In genomic region chr9:99296375-99296951, GRCh38 we compare ENCODE assay signal across 1 cellular context.
TF ChIP-seq lines count a peak whose summit lies in the region.

No MANE protein-coding gene starts in this region.

TF ChIP-seq in GM12878, 131 proteins besides CTCF, POLR2A, EP300 and RAD21 (continued from another document and continues in another):
- TF ChIP-seq, protein P1, sequence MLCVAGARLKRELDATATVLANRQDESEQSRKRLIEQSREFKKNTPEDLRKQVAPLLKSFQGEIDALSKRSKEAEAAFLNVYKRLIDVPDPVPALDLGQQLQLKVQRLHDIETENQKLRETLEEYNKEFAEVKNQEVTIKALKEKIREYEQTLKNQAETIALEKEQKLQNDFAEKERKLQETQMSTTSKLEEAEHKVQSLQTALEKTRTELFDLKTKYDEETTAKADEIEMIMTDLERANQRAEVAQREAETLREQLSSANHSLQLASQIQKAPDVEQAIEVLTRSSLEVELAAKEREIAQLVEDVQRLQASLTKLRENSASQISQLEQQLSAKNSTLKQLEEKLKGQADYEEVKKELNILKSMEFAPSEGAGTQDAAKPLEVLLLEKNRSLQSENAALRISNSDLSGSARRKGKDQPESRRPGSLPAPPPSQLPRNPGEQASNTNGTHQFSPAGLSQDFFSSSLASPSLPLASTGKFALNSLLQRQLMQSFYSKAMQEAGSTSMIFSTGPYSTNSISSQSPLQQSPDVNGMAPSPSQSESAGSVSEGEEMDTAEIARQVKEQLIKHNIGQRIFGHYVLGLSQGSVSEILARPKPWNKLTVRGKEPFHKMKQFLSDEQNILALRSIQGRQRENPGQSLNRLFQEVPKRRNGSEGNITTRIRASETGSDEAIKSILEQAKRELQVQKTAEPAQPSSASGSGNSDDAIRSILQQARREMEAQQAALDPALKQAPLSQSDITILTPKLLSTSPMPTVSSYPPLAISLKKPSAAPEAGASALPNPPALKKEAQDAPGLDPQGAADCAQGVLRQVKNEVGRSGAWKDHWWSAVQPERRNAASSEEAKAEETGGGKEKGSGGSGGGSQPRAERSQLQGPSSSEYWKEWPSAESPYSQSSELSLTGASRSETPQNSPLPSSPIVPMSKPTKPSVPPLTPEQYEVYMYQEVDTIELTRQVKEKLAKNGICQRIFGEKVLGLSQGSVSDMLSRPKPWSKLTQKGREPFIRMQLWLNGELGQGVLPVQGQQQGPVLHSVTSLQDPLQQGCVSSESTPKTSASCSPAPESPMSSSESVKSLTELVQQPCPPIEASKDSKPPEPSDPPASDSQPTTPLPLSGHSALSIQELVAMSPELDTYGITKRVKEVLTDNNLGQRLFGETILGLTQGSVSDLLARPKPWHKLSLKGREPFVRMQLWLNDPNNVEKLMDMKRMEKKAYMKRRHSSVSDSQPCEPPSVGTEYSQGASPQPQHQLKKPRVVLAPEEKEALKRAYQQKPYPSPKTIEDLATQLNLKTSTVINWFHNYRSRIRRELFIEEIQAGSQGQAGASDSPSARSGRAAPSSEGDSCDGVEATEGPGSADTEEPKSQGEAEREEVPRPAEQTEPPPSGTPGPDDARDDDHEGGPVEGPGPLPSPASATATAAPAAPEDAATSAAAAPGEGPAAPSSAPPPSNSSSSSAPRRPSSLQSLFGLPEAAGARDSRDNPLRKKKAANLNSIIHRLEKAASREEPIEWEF (IDR thresholded peaks at IDR 0.05; ENCODE audit: insufficient replicate concordance, low read depth, low read length): no peak
- TF ChIP-seq NFYA (IDR thresholded peaks at IDR 0.05; ENCODE audit: borderline replicate concordance, low read depth, low read length) (no peak), HDAC6 (IDR thresholded peaks at IDR 0.05; ENCODE audit: unreplicated experiment) (no peak), SKIL (IDR thresholded peaks at IDR 0.05; ENCODE audit: low read depth, poor library complexity, severe bottlenecking) (no peak), MTA2 (IDR thresholded peaks at IDR 0.05; ENCODE audit: low read depth) (0 out of 2 replicates have a peak, but pooled peaks have one; percentile 12), ATF7 (IDR thresholded peaks at IDR 0.05; ENCODE audit: low read depth) (no peak), CHD4 (IDR thresholded peaks at IDR 0.05) (no peak), RBBP5 (conservative IDR thresholded peaks at IDR 0.05) (no peak), ZBED1 (IDR thresholded peaks at IDR 0.05; ENCODE audit: borderline replicate concordance) (no peak), STAT1 (conservative IDR thresholded peaks at IDR 0.05) (no peak), SPI1 (IDR thresholded peaks at IDR 0.05; ENCODE audit: borderline replicate concordance, insufficient read depth, low read depth, low read length) (no peak), ZZZ3 (IDR thresholded peaks at IDR 0.05; ENCODE audit: control insufficient read depth, insufficient read length, low read depth) (no peak), ESRRA (IDR thresholded peaks at IDR 0.05; ENCODE audit: low read length) (no peak), PBX3 (IDR thresholded peaks at IDR 0.05; ENCODE audit: insufficient replicate concordance, low read depth, low read length) (no peak), DPF2 (IDR thresholded peaks at IDR 0.05) (no peak), EGR1 (IDR thresholded peaks at IDR 0.05; ENCODE audit: borderline replicate concordance in 1 of 2, low read depth in 2 of 2, low read length in 2 of 2) (peak in 1 of 2 experiments; percentile 64; a peak in 1 of 3 replicates), BHLHE40 (IDR thresholded peaks at IDR 0.05; ENCODE audit: borderline replicate concordance in 1 of 2, low read depth in 2 of 2, low read length in 1 of 2) (peak in 1 of 2 experiments; percentile 45; a peak in 1 of 4 replicates), NFXL1 (IDR thresholded peaks at IDR 0.05; ENCODE audit: borderline replicate concordance) (no peak), RAD51 (IDR thresholded peaks at IDR 0.05) (no peak), CEBPB (IDR thresholded peaks at IDR 0.05; ENCODE audit: borderline replicate concordance in 1 of 2, low read depth in 2 of 2, low read length in 2 of 2) (no peak), BMI1 (IDR thresholded peaks at IDR 0.05; ENCODE audit: borderline replicate concordance) (no peak), TCF12 (IDR thresholded peaks at IDR 0.05; ENCODE audit: low read depth, low read length) (0 out of 2 replicates have a peak, but pooled peaks have one; percentile 40), GABPA (IDR thresholded peaks at IDR 0.05; ENCODE audit: low read depth) (peak; percentile 52; the same call in 1 of the 2 replicates), ZSCAN29 (IDR thresholded peaks at IDR 0.05) (no peak), YBX1 (IDR thresholded peaks at IDR 0.05) (no peak), POLR2AphosphoS5 (IDR thresholded peaks at IDR 0.05; ENCODE audit: low read length) (no peak), SREBF2 (IDR thresholded peaks at IDR 0.05; ENCODE audit: low read length) (no peak), KAT2A (conservative IDR thresholded peaks at IDR 0.05; ENCODE audit: control insufficient read depth, low read depth, low read length) (no peak), FOS (IDR thresholded peaks at IDR 0.05; ENCODE audit: borderline replicate concordance, extremely low read depth, insufficient read length) (no peak), HCFC1 (IDR thresholded peaks at IDR 0.05; ENCODE audit: low read length) (no peak), RELA (IDR thresholded peaks at IDR 0.05; ENCODE audit: borderline replicate concordance, partially characterized antibody) (no peak), SRF (IDR thresholded peaks at IDR 0.05; ENCODE audit: low read depth in 2 of 2, low read length in 2 of 2) (no peak), KDM1A (IDR thresholded peaks at IDR 0.05; ENCODE audit: borderline replicate concordance) (no peak), IKZF2 (IDR thresholded peaks at IDR 0.05) (no peak)
- TF ChIP-seq, protein P2, sequence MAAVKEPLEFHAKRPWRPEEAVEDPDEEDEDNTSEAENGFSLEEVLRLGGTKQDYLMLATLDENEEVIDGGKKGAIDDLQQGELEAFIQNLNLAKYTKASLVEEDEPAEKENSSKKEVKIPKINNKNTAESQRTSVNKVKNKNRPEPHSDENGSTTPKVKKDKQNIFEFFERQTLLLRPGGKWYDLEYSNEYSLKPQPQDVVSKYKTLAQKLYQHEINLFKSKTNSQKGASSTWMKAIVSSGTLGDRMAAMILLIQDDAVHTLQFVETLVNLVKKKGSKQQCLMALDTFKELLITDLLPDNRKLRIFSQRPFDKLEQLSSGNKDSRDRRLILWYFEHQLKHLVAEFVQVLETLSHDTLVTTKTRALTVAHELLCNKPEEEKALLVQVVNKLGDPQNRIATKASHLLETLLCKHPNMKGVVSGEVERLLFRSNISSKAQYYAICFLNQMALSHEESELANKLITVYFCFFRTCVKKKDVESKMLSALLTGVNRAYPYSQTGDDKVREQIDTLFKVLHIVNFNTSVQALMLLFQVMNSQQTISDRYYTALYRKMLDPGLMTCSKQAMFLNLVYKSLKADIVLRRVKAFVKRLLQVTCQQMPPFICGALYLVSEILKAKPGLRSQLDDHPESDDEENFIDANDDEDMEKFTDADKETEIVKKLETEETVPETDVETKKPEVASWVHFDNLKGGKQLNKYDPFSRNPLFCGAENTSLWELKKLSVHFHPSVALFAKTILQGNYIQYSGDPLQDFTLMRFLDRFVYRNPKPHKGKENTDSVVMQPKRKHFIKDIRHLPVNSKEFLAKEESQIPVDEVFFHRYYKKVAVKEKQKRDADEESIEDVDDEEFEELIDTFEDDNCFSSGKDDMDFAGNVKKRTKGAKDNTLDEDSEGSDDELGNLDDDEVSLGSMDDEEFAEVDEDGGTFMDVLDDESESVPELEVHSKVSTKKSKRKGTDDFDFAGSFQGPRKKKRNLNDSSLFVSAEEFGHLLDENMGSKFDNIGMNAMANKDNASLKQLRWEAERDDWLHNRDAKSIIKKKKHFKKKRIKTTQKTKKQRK (IDR thresholded peaks at IDR 0.05; ENCODE audit: low read depth, low read length): no peak
- TF ChIP-seq, protein P3, sequence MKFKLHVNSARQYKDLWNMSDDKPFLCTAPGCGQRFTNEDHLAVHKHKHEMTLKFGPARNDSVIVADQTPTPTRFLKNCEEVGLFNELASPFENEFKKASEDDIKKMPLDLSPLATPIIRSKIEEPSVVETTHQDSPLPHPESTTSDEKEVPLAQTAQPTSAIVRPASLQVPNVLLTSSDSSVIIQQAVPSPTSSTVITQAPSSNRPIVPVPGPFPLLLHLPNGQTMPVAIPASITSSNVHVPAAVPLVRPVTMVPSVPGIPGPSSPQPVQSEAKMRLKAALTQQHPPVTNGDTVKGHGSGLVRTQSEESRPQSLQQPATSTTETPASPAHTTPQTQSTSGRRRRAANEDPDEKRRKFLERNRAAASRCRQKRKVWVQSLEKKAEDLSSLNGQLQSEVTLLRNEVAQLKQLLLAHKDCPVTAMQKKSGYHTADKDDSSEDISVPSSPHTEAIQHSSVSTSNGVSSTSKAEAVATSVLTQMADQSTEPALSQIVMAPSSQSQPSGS (IDR thresholded peaks at IDR 0.05; ENCODE audit: low read length): no peak
- TF ChIP-seq, protein P4, sequence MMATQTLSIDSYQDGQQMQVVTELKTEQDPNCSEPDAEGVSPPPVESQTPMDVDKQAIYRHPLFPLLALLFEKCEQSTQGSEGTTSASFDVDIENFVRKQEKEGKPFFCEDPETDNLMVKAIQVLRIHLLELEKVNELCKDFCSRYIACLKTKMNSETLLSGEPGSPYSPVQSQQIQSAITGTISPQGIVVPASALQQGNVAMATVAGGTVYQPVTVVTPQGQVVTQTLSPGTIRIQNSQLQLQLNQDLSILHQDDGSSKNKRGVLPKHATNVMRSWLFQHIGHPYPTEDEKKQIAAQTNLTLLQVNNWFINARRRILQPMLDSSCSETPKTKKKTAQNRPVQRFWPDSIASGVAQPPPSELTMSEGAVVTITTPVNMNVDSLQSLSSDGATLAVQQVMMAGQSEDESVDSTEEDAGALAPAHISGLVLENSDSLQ (IDR thresholded peaks at IDR 0.05): no peak
- TF ChIP-seq, protein P5, sequence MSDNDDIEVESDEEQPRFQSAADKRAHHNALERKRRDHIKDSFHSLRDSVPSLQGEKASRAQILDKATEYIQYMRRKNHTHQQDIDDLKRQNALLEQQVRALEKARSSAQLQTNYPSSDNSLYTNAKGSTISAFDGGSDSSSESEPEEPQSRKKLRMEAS (IDR thresholded peaks at IDR 0.05; ENCODE audit: low read depth, low read length): peak; percentile 34; the same call in 1 of the 2 replicates
- TF ChIP-seq, protein P6, sequence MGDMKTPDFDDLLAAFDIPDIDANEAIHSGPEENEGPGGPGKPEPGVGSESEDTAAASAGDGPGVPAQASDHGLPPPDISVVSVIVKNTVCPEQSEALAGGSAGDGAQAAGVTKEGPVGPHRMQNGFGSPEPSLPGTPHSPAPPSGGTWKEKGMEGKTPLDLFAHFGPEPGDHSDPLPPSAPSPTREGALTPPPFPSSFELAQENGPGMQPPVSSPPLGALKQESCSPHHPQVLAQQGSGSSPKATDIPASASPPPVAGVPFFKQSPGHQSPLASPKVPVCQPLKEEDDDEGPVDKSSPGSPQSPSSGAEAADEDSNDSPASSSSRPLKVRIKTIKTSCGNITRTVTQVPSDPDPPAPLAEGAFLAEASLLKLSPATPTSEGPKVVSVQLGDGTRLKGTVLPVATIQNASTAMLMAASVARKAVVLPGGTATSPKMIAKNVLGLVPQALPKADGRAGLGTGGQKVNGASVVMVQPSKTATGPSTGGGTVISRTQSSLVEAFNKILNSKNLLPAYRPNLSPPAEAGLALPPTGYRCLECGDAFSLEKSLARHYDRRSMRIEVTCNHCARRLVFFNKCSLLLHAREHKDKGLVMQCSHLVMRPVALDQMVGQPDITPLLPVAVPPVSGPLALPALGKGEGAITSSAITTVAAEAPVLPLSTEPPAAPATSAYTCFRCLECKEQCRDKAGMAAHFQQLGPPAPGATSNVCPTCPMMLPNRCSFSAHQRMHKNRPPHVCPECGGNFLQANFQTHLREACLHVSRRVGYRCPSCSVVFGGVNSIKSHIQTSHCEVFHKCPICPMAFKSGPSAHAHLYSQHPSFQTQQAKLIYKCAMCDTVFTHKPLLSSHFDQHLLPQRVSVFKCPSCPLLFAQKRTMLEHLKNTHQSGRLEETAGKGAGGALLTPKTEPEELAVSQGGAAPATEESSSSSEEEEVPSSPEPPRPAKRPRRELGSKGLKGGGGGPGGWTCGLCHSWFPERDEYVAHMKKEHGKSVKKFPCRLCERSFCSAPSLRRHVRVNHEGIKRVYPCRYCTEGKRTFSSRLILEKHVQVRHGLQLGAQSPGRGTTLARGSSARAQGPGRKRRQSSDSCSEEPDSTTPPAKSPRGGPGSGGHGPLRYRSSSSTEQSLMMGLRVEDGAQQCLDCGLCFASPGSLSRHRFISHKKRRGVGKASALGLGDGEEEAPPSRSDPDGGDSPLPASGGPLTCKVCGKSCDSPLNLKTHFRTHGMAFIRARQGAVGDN (IDR thresholded peaks at IDR 0.05): peak; percentile 82; the same call in 1 of the 2 replicates
- TF ChIP-seq, protein P7, sequence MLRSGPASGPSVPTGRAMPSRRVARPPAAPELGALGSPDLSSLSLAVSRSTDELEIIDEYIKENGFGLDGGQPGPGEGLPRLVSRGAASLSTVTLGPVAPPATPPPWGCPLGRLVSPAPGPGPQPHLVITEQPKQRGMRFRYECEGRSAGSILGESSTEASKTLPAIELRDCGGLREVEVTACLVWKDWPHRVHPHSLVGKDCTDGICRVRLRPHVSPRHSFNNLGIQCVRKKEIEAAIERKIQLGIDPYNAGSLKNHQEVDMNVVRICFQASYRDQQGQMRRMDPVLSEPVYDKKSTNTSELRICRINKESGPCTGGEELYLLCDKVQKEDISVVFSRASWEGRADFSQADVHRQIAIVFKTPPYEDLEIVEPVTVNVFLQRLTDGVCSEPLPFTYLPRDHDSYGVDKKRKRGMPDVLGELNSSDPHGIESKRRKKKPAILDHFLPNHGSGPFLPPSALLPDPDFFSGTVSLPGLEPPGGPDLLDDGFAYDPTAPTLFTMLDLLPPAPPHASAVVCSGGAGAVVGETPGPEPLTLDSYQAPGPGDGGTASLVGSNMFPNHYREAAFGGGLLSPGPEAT (IDR thresholded peaks at IDR 0.05; ENCODE audit: low read depth): no peak
